8 cellular contexts compared by ENCODE assay signal in genomic region chr5:40834391-40834848, GRCh38. TPM values are rescaled to one million over a fixed set of nuclear protein-coding genes. Genes with fewer than 3 reads are reported as not detected.
A peak's percentile ranks its signal among the peaks of the same experiment; 100 is the strongest.
DNase-seq lines count a peak whose midpoint lies in the region; ATAC-seq and TF ChIP-seq lines count a peak whose summit lies in the region.

No MANE protein-coding gene starts in this region.

- no peak for ATAC-seq in HG03521 (IDR thresholded peaks at IDR 0.05; ENCODE audit: unreplicated experiment)

- H3K27me3 ChIP-seq in SJSA1 (replicated peaks) (no peaks in the 10 kb centered on the region), brain microvascular endothelial cell (replicated peaks) (no peaks in the 10 kb centered on the region), liver (ENCODE audit: control insufficient read depth in 4 of 4, insufficient read depth in 4 of 4, low read length in 3 of 4) (no peaks in the 10 kb centered on the region)

- peak; percentile 9 to 47 for DNase-seq in NCI-H2081 (lab: John Stamatoyannopoulos, UW)
- DNase-seq in NCI-H2081 treated with DMSO at 0.1 percent for 48 hours (lab: John Stamatoyannopoulos, UW), result no peak
- DNase-seq in SJSA1 (ENCODE audit: low read depth in 1 of 2, low spot score in 2 of 2), result no peak
- no peak for DNase-seq in brain microvascular endothelial cell
- no peak for DNase-seq in substantia nigra (lab: John Stamatoyannopoulos, UW)
- no peak for DNase-seq in COR-L47 (lab: John Stamatoyannopoulos, UW)

- in situ Hi-C loops in brain microvascular endothelial cell (cut with HindIII; ENCODE audit: low pct_ligation_motif_present, low sequenced_read_pairs), result no loop called here

- peaks cover 54% of the 10 kb centered on the region for H3K36me3 ChIP-seq in SJSA1
- peaks cover 53% of the 10 kb centered on the region for H3K36me3 ChIP-seq in brain microvascular endothelial cell (replicated peaks)
- H3K36me3 ChIP-seq in liver (ENCODE audit: control insufficient read depth in 4 of 4, insufficient read depth in 3 of 4, low read depth in 1 of 4, low read length in 3 of 4), result peaks cover 10 to 40% (median 35%) of the 10 kb centered on the region in 4 donors

- peak overlapping the region; percentile 78 to 98 for H3K9ac ChIP-seq in liver (ENCODE audit: low read depth in 1 of 2, low read length in 2 of 2)

- no peak for TF ChIP-seq RAD21 in liver (IDR thresholded peaks at IDR 0.05)

- TF ChIP-seq CTCF in brain microvascular endothelial cell (IDR thresholded peaks at IDR 0.05; ENCODE audit: low read depth, low read length, missing control alignments) (no peak), liver (IDR thresholded peaks at IDR 0.05; ENCODE audit: low read depth, low read length, missing input control) (no peak)

- H3K9me3 ChIP-seq in SJSA1 (replicated peaks) (no peaks in the 10 kb centered on the region), liver (ENCODE audit: control insufficient read depth in 4 of 4, low read length in 3 of 4) (no peaks in the 10 kb centered on the region)

- peak overlapping the region; percentile 91 for H3K27ac ChIP-seq in SJSA1
- H3K27ac ChIP-seq in brain microvascular endothelial cell, result peak overlapping the region; percentile 97
- peak overlapping the region; percentile 66 to 91 for H3K27ac ChIP-seq in liver (ENCODE audit: low read depth in 1 of 2, low read length in 2 of 2)
- H3K27ac ChIP-seq in substantia nigra (ENCODE audit: low read depth, low read length, poor library complexity, severe bottlenecking), result peak overlapping the region; percentile 96

- peak overlapping the region; percentile 58 for H3K4me3 ChIP-seq in SJSA1
- peak overlapping the region; percentile 94 for H3K4me3 ChIP-seq in brain microvascular endothelial cell (ENCODE audit: low read depth, low read length)
- H3K4me3 ChIP-seq in liver (ENCODE audit: low read depth in 1 of 3, low read length in 3 of 3), result peak overlapping the region; percentile 76 to 98 (median 97)

- peaks cover 20% of the 10 kb centered on the region for H3K4me1 ChIP-seq in SJSA1 (replicated peaks)
- H3K4me1 ChIP-seq in liver (ENCODE audit: control insufficient read depth in 4 of 4, insufficient read depth in 4 of 4, low read length in 3 of 4), result peaks cover 0 to 20% (median 10%) of the 10 kb centered on the region in 4 donors

- WGBS in liver, result under 1% methylated on average over 21 of the region's 21 CpGs

TF ChIP-seq in liver, 16 proteins besides CTCF, POLR2A, EP300 and RAD21:
- TF ChIP-seq YY1 (IDR thresholded peaks at IDR 0.05) (no peak), EGR1 (IDR thresholded peaks at IDR 0.05; ENCODE audit: low read depth in 2 of 2) (no peak), RXRA (IDR thresholded peaks at IDR 0.05) (no peak), HNF4A (conservative IDR thresholded peaks at IDR 0.05) (no peak), MAX (IDR thresholded peaks at IDR 0.05) (no peak), SP1 (IDR thresholded peaks at IDR 0.05) (no peak), ZBTB33 (IDR thresholded peaks at IDR 0.05) (no peak), GABPA (IDR thresholded peaks at IDR 0.05 in 1 of 2, conservative IDR thresholded peaks at IDR 0.05 in 1 of 2) (no peak), TAF1 (conservative IDR thresholded peaks at IDR 0.05) (no peak), NR2F2 (IDR thresholded peaks at IDR 0.05) (no peak), FOXA2 (IDR thresholded peaks at IDR 0.05) (no peak), REST (IDR thresholded peaks at IDR 0.05) (no peak), ATF3 (IDR thresholded peaks at IDR 0.05) (no peak), HNF4G (IDR thresholded peaks at IDR 0.05) (no peak)

RNA-seq across cellular contexts. Expression of gene RPL37, which starts 0.6 kb away (rescaled TPM):
- 145 and 281 TPM in 2 replicates for total RNA-seq in SJSA1 (2014; rRNA removed; shearing (Covaris generic))
- 1,000 to 10,000 TPM in 1 of 2 donors, 10 to 100 TPM in 1; 40.5 to 1,326 TPM for total RNA-seq in liver
- 100 to 1,000 TPM; 479 to 965 TPM for polyA plus RNA-seq in liver

RNA-seq across cellular contexts. Expression of gene CARD6, which starts 6.7 kb away (rescaled TPM):
- total RNA-seq in SJSA1 (2014; rRNA removed; shearing (Covaris generic)), result 4.3 and 6.6 TPM in 2 replicates
- total RNA-seq in liver, result 1 to 10 TPM; 2.5 to 3.2 TPM
- polyA plus RNA-seq in liver, result 1 to 10 TPM; 1.6 to 1.7 TPM

RNA-seq across cellular contexts. Expression of gene PRKAA1, which starts 36.2 kb away (rescaled TPM):
- 106 and 113 TPM in 2 replicates for total RNA-seq in SJSA1 (2014; rRNA removed; shearing (Covaris generic))
- 100 to 1,000 TPM in 1 of 2 donors, 10 to 100 TPM in 1; 59.4 to 105 TPM for total RNA-seq in liver
- polyA plus RNA-seq in liver, result 10 to 100 TPM; 23.7 to 25.5 TPM

Comparison
In these comparisons a context has a peak if more than half of its experiments do, and no peak if none do; other contexts are left out.
1. DNase-seq: peak in NCI-H2081 (2 of 2); none in NCI-H2081 treated with DMSO at 0.1 percent for 48 hours (single experiment), SJSA1 (0 of 2), brain microvascular endothelial cell (single experiment), substantia nigra (0 of 49) and COR-L47 (single experiment).
2. Peak in every context shown above with its lines, with median percentiles within 50 percentile points of each other: H3K27ac ChIP-seq and H3K4me3 ChIP-seq.